In genomic region chr4:102174800-102175199, GRCh38 we compare ENCODE assay signal across 20 cellular contexts.
A peak's percentile ranks its signal among the peaks of the same experiment; 100 is the strongest.
DNase-seq lines count a peak whose midpoint lies in the region; ATAC-seq and TF ChIP-seq lines count a peak whose summit lies in the region.
"Had no signal": no experiment of that assay in that cellular context is flagged by ENCODE, and none has a peak within 500 bp of the region (broad histone marks: within the 10 kb centered on the region; RNA-seq: fewer than 3 reads in every experiment).

No MANE protein-coding gene starts in this region.

- no peak overlapping the region for H2BK12ac ChIP-seq in neuronal stem cell (ENCODE audit: low read length)

- H4K91ac ChIP-seq in neuronal stem cell (ENCODE audit: low read depth, low read length, poor library complexity) = no peak overlapping the region

- H2BK15ac ChIP-seq in neuronal stem cell (ENCODE audit: low read length) = no peak overlapping the region

- H3K9me3 ChIP-seq in neuronal stem cell (replicated peaks in 1 of 2; ENCODE audit: control insufficient read depth in 2 of 2, insufficient read depth in 1 of 2, low read depth in 1 of 2, low read length in 2 of 2) = no peaks in the 10 kb centered on the region

- peak; percentile 31 for DNase-seq in AG20443 (ENCODE audit: low spot score)
- peak; percentile 8 for DNase-seq in OCI-M1 (lab: John Stamatoyannopoulos, UW)
- DNase-seq in chondrocyte (ENCODE audit: low spot score) = no peak
- DNase-seq in neuronal stem cell (ENCODE audit: low spot score) = no peak
- no peak for DNase-seq in stimulated activated CD4-positive, alpha-beta T cell treated with anti-CD3 and anti-CD28 coated beads, Interleukin-2, amount 100 ng/mL, for 24 hours
- DNase-seq in DMS 273 treated with DMSO at 0.1 percent for 48 hours (lab: John Stamatoyannopoulos, UW) = no peak
- no peak for DNase-seq in Ammon's horn (ENCODE audit: low spot score)
- DNase-seq: activated CD4-positive, alpha-beta T cell treated with anti-CD3 and anti-CD28 coated beads for 36 hours; erythroblast; GDM1; NCI-H2081; stimulated activated CD4-positive, alpha-beta T cell treated with anti-CD3 and anti-CD28 coated beads, Interleukin-1b, Interleukin-23, amount 100 ng/mL, for 48 hours had no signal

- no peak overlapping the region for H2BK5ac ChIP-seq in neuronal stem cell (ENCODE audit: low read length)

- peaks cover 11% of the 10 kb centered on the region for H3K4me1 Mint-ChIP-seq in chondrocyte (ENCODE audit: low read depth)
- H3K4me1 Mint-ChIP-seq: activated CD4-positive, alpha-beta T cell treated with anti-CD3 and anti-CD28 coated beads for 36 hours; activated T-helper 17 cell treated with anti-CD3 and anti-CD28 coated beads, Interleukin-2, amount 50 U/mL, for 72 hours; CD14-positive monocyte; central memory CD8-positive, alpha-beta T cell; IgD-negative memory B cell had no signal

- H3K27ac ChIP-seq in neuronal stem cell (replicated peaks; ENCODE audit: low read length) = no peak overlapping the region
- H3K27ac ChIP-seq: parathyroid adenoma had no signal

- H3K9me3 Mint-ChIP-seq in chondrocyte (ENCODE audit: low read depth) = no peaks in the 10 kb centered on the region
- H3K9me3 Mint-ChIP-seq: activated T-helper 17 cell treated with anti-CD3 and anti-CD28 coated beads, Interleukin-2, amount 50 U/mL, for 72 hours; central memory CD8-positive, alpha-beta T cell; IgD-negative memory B cell; mesothelial cell of epicardium; stimulated activated effector memory CD8-positive, alpha-beta T cell treated with anti-CD3 and anti-CD28 coated beads, Interleukin-12 subunit alpha, Interleukin-12 subunit beta, amount 100 ng/mL, for 72 hours had no signal

- no peak overlapping the region for H3K9ac ChIP-seq in neuronal stem cell (ENCODE audit: low read depth, low read length, poor library complexity)
- H3K9ac ChIP-seq: parathyroid adenoma had no signal

- H3K27me3 ChIP-seq in neuronal stem cell (ENCODE audit: control insufficient read depth in 3 of 3, insufficient read depth in 3 of 3, low read depth in 1 of 3, low read length in 3 of 3) = no peaks in the 10 kb centered on the region

- no peak overlapping the region for H3K14ac ChIP-seq in neuronal stem cell (ENCODE audit: low read length)

- H2AK5ac ChIP-seq in neuronal stem cell (ENCODE audit: low read depth, low read length) = no peak overlapping the region

- H3K27me3 Mint-ChIP-seq in chondrocyte (ENCODE audit: low read depth) = no peaks in the 10 kb centered on the region
- H3K27me3 Mint-ChIP-seq: activated CD4-positive, alpha-beta T cell treated with anti-CD3 and anti-CD28 coated beads for 36 hours; activated T-helper 17 cell treated with anti-CD3 and anti-CD28 coated beads, Interleukin-2, amount 50 U/mL, for 72 hours; central memory CD8-positive, alpha-beta T cell; IgD-negative memory B cell had no signal

- H3K79me1 ChIP-seq in neuronal stem cell (ENCODE audit: low read depth, low read length) = no peaks in the 10 kb centered on the region

- H3K4ac ChIP-seq in neuronal stem cell (ENCODE audit: low read length) = no peak overlapping the region

- no peak overlapping the region for H2BK120ac ChIP-seq in neuronal stem cell (ENCODE audit: low read depth, low read length)

- H4K8ac ChIP-seq in neuronal stem cell (ENCODE audit: low read depth, low read length) = no peak overlapping the region

- no peak overlapping the region for H3K23ac ChIP-seq in neuronal stem cell (ENCODE audit: low read depth, low read length, poor library complexity)

- peak overlapping the region; percentile 34 for H2AFZ ChIP-seq in neuronal stem cell (ENCODE audit: low read length)
- H2AFZ ChIP-seq: parathyroid adenoma had no signal

- H3K4me1 ChIP-seq in neuronal stem cell (ENCODE audit: control insufficient read depth in 2 of 2, insufficient read depth in 1 of 2, low read depth in 1 of 2, low read length in 2 of 2) = peaks cover under 1% of the 10 kb centered on the region in 2 donors
- H3K4me1 ChIP-seq: parathyroid adenoma had no signal

- TF ChIP-seq CTCF in chondrocyte (IDR thresholded peaks at IDR 0.05) = no peak

- no peak for ATAC-seq in HG03196 (IDR thresholded peaks at IDR 0.05; ENCODE audit: unreplicated experiment)
- ATAC-seq: activated CD4-positive, alpha-beta T cell treated with anti-CD3 and anti-CD28 coated beads for 36 hours; activated T-helper 17 cell treated with anti-CD3 and anti-CD28 coated beads, Interleukin-2, amount 50 U/mL, for 72 hours; stimulated activated effector memory CD8-positive, alpha-beta T cell treated with anti-CD3 and anti-CD28 coated beads, Interleukin-12 subunit alpha, Interleukin-12 subunit beta, amount 100 ng/mL, for 72 hours had no signal

- no peak overlapping the region for H3K4me3 ChIP-seq in neuronal stem cell (ENCODE audit: low read length in 2 of 2)

- no peak overlapping the region for H3K4me3 Mint-ChIP-seq in chondrocyte (ENCODE audit: unreplicated experiment)
- H3K4me3 Mint-ChIP-seq: activated CD4-positive, alpha-beta T cell treated with anti-CD3 and anti-CD28 coated beads for 36 hours; activated T-helper 17 cell treated with anti-CD3 and anti-CD28 coated beads, Interleukin-2, amount 50 U/mL, for 72 hours; CD14-positive monocyte; central memory CD8-positive, alpha-beta T cell; IgD-negative memory B cell; mesothelial cell of epicardium; stimulated activated effector memory CD8-positive, alpha-beta T cell treated with anti-CD3 and anti-CD28 coated beads, Interleukin-12 subunit alpha, Interleukin-12 subunit beta, amount 100 ng/mL, for 72 hours had no signal

- no CpG with 5 or more reads among the region's 1 CpG for WGBS in neuronal stem cell (ENCODE audit: extremely low coverage in 2 of 2, insufficient read length in 2 of 2, insufficient replicate concordance in 1 of 2), 2 donors

- no peak overlapping the region for H3K4me2 ChIP-seq in neuronal stem cell (ENCODE audit: insufficient read depth, low read length, poor library complexity, severe bottlenecking)

- no peaks in the 10 kb centered on the region for H3K36me3 ChIP-seq in neuronal stem cell (replicated peaks in 1 of 2; ENCODE audit: control insufficient read depth in 2 of 2, insufficient read depth in 2 of 2, low read length in 2 of 2)

- H3K36me3 Mint-ChIP-seq in chondrocyte (ENCODE audit: low read depth) = no peaks in the 10 kb centered on the region
- H3K36me3 Mint-ChIP-seq: CD14-positive monocyte; IgD-negative memory B cell; mesothelial cell of epicardium; stimulated activated effector memory CD8-positive, alpha-beta T cell treated with anti-CD3 and anti-CD28 coated beads, Interleukin-12 subunit alpha, Interleukin-12 subunit beta, amount 100 ng/mL, for 72 hours had no signal

- H3K18ac ChIP-seq in neuronal stem cell (ENCODE audit: low read length) = no peak overlapping the region

- H3K27ac Mint-ChIP-seq in chondrocyte (ENCODE audit: unreplicated experiment) = peak overlapping the region; percentile 76
- H3K27ac Mint-ChIP-seq: activated CD4-positive, alpha-beta T cell treated with anti-CD3 and anti-CD28 coated beads for 36 hours; activated T-helper 17 cell treated with anti-CD3 and anti-CD28 coated beads, Interleukin-2, amount 50 U/mL, for 72 hours; CD14-positive monocyte; IgD-negative memory B cell; mesothelial cell of epicardium; stimulated activated effector memory CD8-positive, alpha-beta T cell treated with anti-CD3 and anti-CD28 coated beads, Interleukin-12 subunit alpha, Interleukin-12 subunit beta, amount 100 ng/mL, for 72 hours had no signal

Comparison
In these comparisons a context has a peak if more than half of its experiments do, and no peak if none do; other contexts are left out.
1. DNase-seq: peak in AG20443 (single experiment) and OCI-M1 (single experiment); none in chondrocyte (single experiment), neuronal stem cell (single experiment), stimulated activated CD4-positive, alpha-beta T cell treated with anti-CD3 and anti-CD28 coated beads, Interleukin-2, amount 100 ng/mL, for 24 hours (0 of 2), DMS 273 treated with DMSO at 0.1 percent for 48 hours (single experiment) and Ammon's horn (single experiment).